Comparison of ENCODE assay signal across 11 cellular contexts in the genomic region with DNA sequence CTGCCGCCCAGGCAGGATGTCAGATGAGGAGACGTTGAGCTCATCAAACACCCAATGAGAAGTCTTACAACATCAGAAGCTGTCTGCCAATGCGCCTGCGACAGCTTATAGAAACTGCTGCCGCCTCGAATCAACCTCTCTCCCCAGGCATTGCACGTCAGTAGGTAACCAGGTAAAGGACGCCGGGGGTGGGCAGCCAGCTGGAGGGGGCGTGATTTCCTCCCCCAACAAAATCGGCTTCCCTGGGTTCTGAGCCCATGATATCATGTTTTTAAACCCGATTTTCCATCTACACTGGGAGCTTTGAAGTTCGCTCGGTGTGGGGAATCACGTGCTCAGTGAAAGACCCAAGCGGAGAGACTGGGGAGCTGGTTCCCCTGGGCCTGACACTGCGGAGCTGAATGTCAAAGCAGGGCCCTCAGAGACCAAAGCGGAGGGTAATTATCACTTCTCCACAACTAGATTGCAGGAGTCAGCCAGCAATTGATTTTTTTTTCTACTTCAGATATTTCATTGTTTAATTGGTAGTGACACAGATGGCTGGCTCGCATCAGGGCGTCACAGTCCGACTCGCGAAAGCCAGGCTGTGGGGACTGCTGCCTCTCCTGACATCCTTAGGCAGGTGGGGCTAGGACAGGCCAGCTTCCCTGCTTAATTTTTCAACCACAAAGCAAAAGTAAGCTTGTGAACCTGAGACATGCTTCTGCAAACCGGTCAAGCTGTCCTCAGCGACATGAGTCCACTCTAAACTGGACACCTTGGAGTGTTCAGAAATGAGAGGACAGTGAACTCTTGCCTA. TPM values are rescaled to one million over a fixed set of nuclear protein-coding genes. Genes with fewer than 3 reads are reported as not detected.
DNase-seq lines count a peak whose midpoint lies in the region; ATAC-seq and TF ChIP-seq lines count a peak whose summit lies in the region.
"Had no signal": no experiment of that assay in that cellular context is flagged by ENCODE, and none has a peak within 500 bp of the region (broad histone marks: within the 10 kb centered on the region; RNA-seq: fewer than 3 reads in every experiment).

No MANE protein-coding gene starts in this region.

- H3K4me3 Mint-ChIP-seq in T-cell = peak overlapping the region; percentile 66 to 76 (median 68)

- CTCF ChIA-PET in T-cell (lab: Charles Lee) = interaction anchor here (0.7 to 1.0 kb wide), 7 partner anchors 10 to 1294 kb away, joined by 3 to 5 read pairs (median 4); no protein-coding TSS in a partner anchor

- no peaks in the 10 kb centered on the region for H3K9me3 Mint-ChIP-seq in T-cell

- no peak overlapping the region for H3K27ac ChIP-seq in coronary artery

- H3K27ac Mint-ChIP-seq in T-cell = peak overlapping the region; percentile 31 to 48

- peaks cover 3 to 41% of the 10 kb centered on the region in 2 donors for H3K27me3 Mint-ChIP-seq in T-cell

- peak overlapping the region; percentile 14 for H3K4me3 ChIP-seq in coronary artery

- POLR2A ChIA-PET in T-cell (lab: Charles Lee) = interaction anchor here in 1 of 2 donors (0.7 to 1.6 kb wide), 2 partner anchors 34 to 1769 kb away, joined by 4 to 5 read pairs; no protein-coding TSS in a partner anchor

- no peak for TF ChIP-seq CTCF in coronary artery (IDR thresholded peaks at IDR 0.05)

- H3K36me3 Mint-ChIP-seq in T-cell = no peaks in the 10 kb centered on the region

- peak; percentile 65 for DNase-seq in NCI-H2107 treated with DMSO at 0.1 percent for 48 hours (lab: John Stamatoyannopoulos, UW; ENCODE audit: unreplicated experiment)
- DNase-seq in NCI-H2107 (lab: John Stamatoyannopoulos, UW) = no peak
- peak in 33 of 34 experiments; percentile 9 to 75 (median 48) for DNase-seq in T-cell
- no peak for DNase-seq in coronary artery (ENCODE audit: low spot score)
- DNase-seq in stimulated activated CD4-positive, alpha-beta T cell treated with anti-CD3 and anti-CD28 coated beads, Interleukin-2, amount 100 ng/mL, for 24 hours = peak; percentile 23 to 34
- no peak for DNase-seq in HK-2 (ENCODE audit: unreplicated experiment)
- DNase-seq: ACHN, foreskin fibroblast, NCI-H345 had no signal

- peak; percentile 76 to 94 (median 86) for ATAC-seq in T-cell (replicated peaks in 1 of 4)
- no peak for ATAC-seq in HG03135 (IDR thresholded peaks at IDR 0.05; ENCODE audit: unreplicated experiment)
- ATAC-seq in GM21717 (IDR thresholded peaks at IDR 0.05; ENCODE audit: unreplicated experiment) = no peak

- peaks cover 15 to 17% (median 15%) of the 10 kb centered on the region in 3 donors for H3K4me1 Mint-ChIP-seq in T-cell

RNA-seq across cellular contexts. Expression of gene FAM83F, which starts 15.4 kb away (rescaled TPM):
- 1 to 10 TPM in 2 of 5 donors, under 1 TPM in 3; 0.26 to 4.9 (median 0.79) TPM for total RNA-seq in T-cell

RNA-seq across cellular contexts. Expression of gene TMA7B, which starts 50.0 kb away (rescaled TPM):
- 10 to 100 TPM in 2 of 5 donors, 1 to 10 TPM in 3; 7.8 to 18.9 (median 9.0) TPM for total RNA-seq in T-cell

Comparison
In these comparisons a context has a peak if more than half of its experiments do, and no peak if none do; other contexts are left out.
1. DNase-seq: peak in NCI-H2107 treated with DMSO at 0.1 percent for 48 hours (single experiment), T-cell (33 of 34) and stimulated activated CD4-positive, alpha-beta T cell treated with anti-CD3 and anti-CD28 coated beads, Interleukin-2, amount 100 ng/mL, for 24 hours (2 of 2); none in NCI-H2107 (single experiment), coronary artery (single experiment) and HK-2 (single experiment).
2. ATAC-seq: peak in T-cell (4 of 4); none in HG03135 (single experiment) and GM21717 (single experiment).